Comparison of ENCODE assay signal across 17 cellular contexts in genomic region chr12:116529686-116530085, GRCh38. TPM values are rescaled to one million over a fixed set of nuclear protein-coding genes. Genes with fewer than 3 reads are reported as not detected.
DNase-seq lines count a peak whose midpoint lies in the region; ATAC-seq and TF ChIP-seq lines count a peak whose summit lies in the region.
"Had no signal": no experiment of that assay in that cellular context is flagged by ENCODE, and none has a peak within 500 bp of the region (broad histone marks: within the 10 kb centered on the region; RNA-seq: fewer than 3 reads in every experiment).

No MANE protein-coding gene starts in this region.

- no peaks in the 10 kb centered on the region for H3K79me2 ChIP-seq in GM23248 (ENCODE audit: insufficient read depth)

- H2AFZ ChIP-seq in GM23248 = no peak overlapping the region
- no peak overlapping the region for H2AFZ ChIP-seq in mesenchymal stem cell (ENCODE audit: low read depth, low read length)

- H3K4ac ChIP-seq in mesenchymal stem cell (ENCODE audit: low read depth in 1 of 2, low read length in 2 of 2) = no peak overlapping the region

- H3K23ac ChIP-seq in mesenchymal stem cell (ENCODE audit: low read length in 2 of 2) = no peak overlapping the region

- H3K9me3 ChIP-seq in GM23248 (ENCODE audit: low read depth) (no peaks in the 10 kb centered on the region), mesenchymal stem cell (ENCODE audit: control insufficient read depth, low read length) (no peaks in the 10 kb centered on the region)

- H4K20me1 ChIP-seq in GM23248 (ENCODE audit: insufficient read depth) = no peaks in the 10 kb centered on the region

- peak overlapping the region; percentile 47 for H3K4me2 ChIP-seq in GM23248 (ENCODE audit: unreplicated experiment)
- no peak overlapping the region for H3K4me2 ChIP-seq in mesenchymal stem cell (ENCODE audit: low read length, poor library complexity, severe bottlenecking)
- H3K4me2 ChIP-seq: KMS-11 had no signal

- H3K4me3 Mint-ChIP-seq in stimulated activated effector memory CD8-positive, alpha-beta T cell treated with anti-CD3 and anti-CD28 coated beads, Interleukin-12 subunit alpha, Interleukin-12 subunit beta, amount 100 ng/mL, for 72 hours = no peak overlapping the region
- no peak overlapping the region for H3K4me3 Mint-ChIP-seq in activated naive CD4-positive, alpha-beta T cell treated with anti-CD3 and anti-CD28 coated beads for 36 hours

- no peak overlapping the region for H3K27ac Mint-ChIP-seq in stimulated activated effector memory CD8-positive, alpha-beta T cell treated with anti-CD3 and anti-CD28 coated beads, Interleukin-12 subunit alpha, Interleukin-12 subunit beta, amount 100 ng/mL, for 72 hours
- H3K27ac Mint-ChIP-seq in activated naive CD4-positive, alpha-beta T cell treated with anti-CD3 and anti-CD28 coated beads for 36 hours = no peak overlapping the region
- H3K27ac Mint-ChIP-seq: CD4-positive, alpha-beta memory T cell had no signal

- H3K4me1 ChIP-seq in GM23248 (ENCODE audit: insufficient read depth) (peaks cover 47% of the 10 kb centered on the region), mesenchymal stem cell (ENCODE audit: control insufficient read depth, insufficient read depth, low read depth, low read length) (peaks cover 21% of the 10 kb centered on the region)

- no peak overlapping the region for H2BK5ac ChIP-seq in mesenchymal stem cell (ENCODE audit: low read depth, low read length, poor library complexity, severe bottlenecking)

- H3F3A ChIP-seq in GM23248 (ENCODE audit: insufficient read depth) = peaks cover 42% of the 10 kb centered on the region

- H3K9ac ChIP-seq in GM23248 (no peak overlapping the region), mesenchymal stem cell (ENCODE audit: low read length) (peak overlapping the region; percentile 68)
- H3K9ac ChIP-seq: KMS-11 had no signal

- no peak overlapping the region for H2AK5ac ChIP-seq in mesenchymal stem cell (ENCODE audit: low read length, severe bottlenecking)

- in situ Hi-C loops in GM23248 (cut with MboI) = no loop called here

- H3K36me3 ChIP-seq in GM23248 (ENCODE audit: low read depth) (no peaks in the 10 kb centered on the region), mesenchymal stem cell (ENCODE audit: control insufficient read depth in 1 of 2, insufficient read depth in 2 of 2, low read depth in 1 of 2, low read length in 2 of 2) (no peaks in the 10 kb centered on the region)

- H3K27me3 Mint-ChIP-seq in activated naive CD4-positive, alpha-beta T cell treated with anti-CD3 and anti-CD28 coated beads for 36 hours (ENCODE audit: low read depth) = no peaks in the 10 kb centered on the region

- ATAC-seq in stimulated activated effector memory CD8-positive, alpha-beta T cell treated with anti-CD3 and anti-CD28 coated beads, Interleukin-12 subunit alpha, Interleukin-12 subunit beta, amount 100 ng/mL, for 72 hours = no peak

- H3K79me1 ChIP-seq in mesenchymal stem cell (replicated peaks; ENCODE audit: low read length, poor library complexity, severe bottlenecking) = no peaks in the 10 kb centered on the region

- H3K18ac ChIP-seq in mesenchymal stem cell (ENCODE audit: low read depth in 1 of 2, low read length in 2 of 2) = no peak overlapping the region

- no peak overlapping the region for H2BK12ac ChIP-seq in mesenchymal stem cell (ENCODE audit: low read length in 2 of 2)

- no peak overlapping the region for H4K8ac ChIP-seq in mesenchymal stem cell (ENCODE audit: low read length)

- peaks cover 22% of the 10 kb centered on the region for H3K4me1 Mint-ChIP-seq in stimulated activated effector memory CD8-positive, alpha-beta T cell treated with anti-CD3 and anti-CD28 coated beads, Interleukin-12 subunit alpha, Interleukin-12 subunit beta, amount 100 ng/mL, for 72 hours
- H3K4me1 Mint-ChIP-seq in activated naive CD4-positive, alpha-beta T cell treated with anti-CD3 and anti-CD28 coated beads for 36 hours (ENCODE audit: low read depth) = peaks cover 10% of the 10 kb centered on the region

- H2BK120ac ChIP-seq in mesenchymal stem cell (ENCODE audit: low read depth, low read length) = no peak overlapping the region

- H3K4me3 ChIP-seq in GM23248 (no peak overlapping the region), mesenchymal stem cell (ENCODE audit: insufficient read depth in 1 of 2, low read depth in 1 of 2, low read length in 2 of 2) (no peak overlapping the region)
- H3K4me3 ChIP-seq: SK-N-MC had no signal

- POLR2A ChIA-PET in RWPE1 (lab: Yijun Ruan, JAX; ENCODE audit: low non-redundant PET) = no interaction called here

- no peaks in the 10 kb centered on the region for H3K27me3 ChIP-seq in GM23248 (replicated peaks; ENCODE audit: insufficient read depth)
- H3K27me3 ChIP-seq in mesenchymal stem cell (ENCODE audit: control insufficient read depth in 1 of 2, insufficient read depth in 1 of 2, low read length in 2 of 2) = peaks cover 0 to 8% of the 10 kb centered on the region in 2 experiments

- CTCF ChIA-PET in RWPE1 (lab: Yijun Ruan, JAX) = no interaction called here
- CTCF ChIA-PET in activated naive CD4-positive, alpha-beta T cell treated with anti-CD3 and anti-CD28 coated beads for 36 hours (lab: Charles Lee) = no interaction called here

- 57 to 60% methylated on average over 2 of the region's 2 CpGs for WGBS in GM23248 (ENCODE audit: low coverage in 1 of 2, low lambda C conversion rate in 2 of 2, missing lambda C conversion rate in 2 of 2), 2 experiments
- WGBS in mesenchymal stem cell = 82% methylated on average over 2 of the region's 2 CpGs

- no peaks in the 10 kb centered on the region for H3K36me3 Mint-ChIP-seq in stimulated activated effector memory CD8-positive, alpha-beta T cell treated with anti-CD3 and anti-CD28 coated beads, Interleukin-12 subunit alpha, Interleukin-12 subunit beta, amount 100 ng/mL, for 72 hours
- H3K36me3 Mint-ChIP-seq in activated naive CD4-positive, alpha-beta T cell treated with anti-CD3 and anti-CD28 coated beads for 36 hours (ENCODE audit: low read depth) = no peaks in the 10 kb centered on the region

- no peak for DNase-seq in GM23248
- DNase-seq in RWPE1 (ENCODE audit: low spot score) = no peak
- DNase-seq in mesenchymal stem cell = no peak
- no peak for DNase-seq in glomerular visceral epithelial cell (ENCODE audit: extremely low spot score)
- DNase-seq in stimulated activated effector memory CD8-positive, alpha-beta T cell treated with anti-CD3 and anti-CD28 coated beads, Interleukin-12 subunit alpha, Interleukin-12 subunit beta, amount 100 ng/mL, for 72 hours (ENCODE audit: low spot score in 2 of 2) = no peak
- DNase-seq in activated naive CD4-positive, alpha-beta T cell treated with anti-CD3 and anti-CD28 coated beads for 36 hours = no peak
- no peak for DNase-seq in NCI-H128 (lab: John Stamatoyannopoulos, UW; ENCODE audit: unreplicated experiment)
- DNase-seq: 8988T; Calu3; CD4-positive, alpha-beta memory T cell; NCI-H1436 treated with DMSO at 0.1 percent for 48 hours; NCI-H2171; SHP77 had no signal

- intact Hi-C loops in activated naive CD4-positive, alpha-beta T cell treated with anti-CD3 and anti-CD28 coated beads for 36 hours (cut with micrococcal nuclease) = no loop called here

- no peak overlapping the region for H2BK15ac ChIP-seq in mesenchymal stem cell (ENCODE audit: low read depth, poor library complexity, severe bottlenecking)

- no peak overlapping the region for H4K91ac ChIP-seq in mesenchymal stem cell (ENCODE audit: low read length)

- no peak for TF ChIP-seq CTCF in 22Rv1 (IDR thresholded peaks at IDR 0.05)
- no peak for TF ChIP-seq CTCF in RWPE1 (conservative IDR thresholded peaks at IDR 0.05; ENCODE audit: low read depth)

- H3K9me2 ChIP-seq in GM23248 (ENCODE audit: insufficient read depth) = no peaks in the 10 kb centered on the region

- no peak overlapping the region for H3K14ac ChIP-seq in mesenchymal stem cell (ENCODE audit: low read length in 2 of 2)

- no peaks in the 10 kb centered on the region for H3K9me3 Mint-ChIP-seq in stimulated activated effector memory CD8-positive, alpha-beta T cell treated with anti-CD3 and anti-CD28 coated beads, Interleukin-12 subunit alpha, Interleukin-12 subunit beta, amount 100 ng/mL, for 72 hours
- no peaks in the 10 kb centered on the region for H3K9me3 Mint-ChIP-seq in activated naive CD4-positive, alpha-beta T cell treated with anti-CD3 and anti-CD28 coated beads for 36 hours
- H3K9me3 Mint-ChIP-seq: CD4-positive, alpha-beta memory T cell had no signal

- H3K27ac ChIP-seq in 22Rv1 (peak overlapping the region; percentile 63), GM23248 (peak overlapping the region; percentile 68), RWPE1 (peak overlapping the region; percentile 19; the same call in 1 of the 2 replicates), mesenchymal stem cell (ENCODE audit: low read length, poor library complexity, severe bottlenecking) (no peak overlapping the region)
- H3K27ac ChIP-seq: KMS-11, SK-N-MC had no signal

RNA-seq across cellular contexts. Expression of gene MAP1LC3B2, which starts 29.5 kb away (rescaled TPM):
- total RNA-seq in GM23248 (2014; rRNA removed; shearing (Covaris generic)) = 0.32 and 0.63 TPM in 2 replicates
- 8.4 and 9.0 TPM in 2 replicates for polyA plus RNA-seq in GM23248 (2016; fragmentation: Nextera tagmentation; extraction: Ambion mirVana)
- polyA plus RNA-seq in mesenchymal stem cell (2013, experiment 1 of 2) = 0.32 TPM
- 0.60 TPM for polyA plus RNA-seq in mesenchymal stem cell (2013, experiment 2 of 2)
- 1 to 10 TPM; 1.2 to 1.5 TPM for total RNA-seq in activated naive CD4-positive, alpha-beta T cell treated with anti-CD3 and anti-CD28 coated beads for 36 hours
- total RNA-seq: HT-29 had no signal
